In genomic region chr14:68394113-68394718, GRCh38 we compare ENCODE assay signal across 11 cellular contexts.
DNase-seq lines count a peak whose midpoint lies in the region; ATAC-seq and TF ChIP-seq lines count a peak whose summit lies in the region.
"Had no signal": no experiment of that assay in that cellular context is flagged by ENCODE, and none has a peak within 500 bp of the region (broad histone marks: within the 10 kb centered on the region; RNA-seq: fewer than 3 reads in every experiment).

No MANE protein-coding gene starts in this region.

- POLR2A ChIA-PET in Panc1 (lab: Charles Lee): no interaction called here

- H3K27ac ChIP-seq in Panc1 (ENCODE audit: low read length) (peak overlapping the region; percentile 29; the same call in 1 of the 2 replicates), ectodermal cell (ENCODE audit: insufficient read depth, low read depth, low read length, poor library complexity, severe bottlenecking) (peak overlapping the region; percentile 75), temporal lobe (ENCODE audit: low read depth, low read length) (peak overlapping the region; percentile 40), body of pancreas (no peak overlapping the region)

- intact Hi-C loops in Panc1 (cut with micrococcal nuclease; ENCODE audit: unreplicated experiment) (no loop called here), body of pancreas (cut with DNase I) (no loop called here)

- BruUV-seq in Panc1 (replicated peaks; lab: Mats Ljungman, UMichigan): no TSS peak

- no peak for TF ChIP-seq POLR2A in body of pancreas (IDR thresholded peaks at IDR 0.05)

- peak overlapping the region; percentile 97 to 98 (median 97) for H3K27ac Mint-ChIP-seq in nephron
- H3K27ac Mint-ChIP-seq in stimulated activated naive CD8-positive, alpha-beta T cell treated with anti-CD3 and anti-CD28 coated beads, Interleukin-15, amount 100 ng/mL, for 72 hours: peak overlapping the region in 1 of 2 donors; percentile 7

- peak overlapping the region in 1 of 3 experiments; percentile 12 for H3K4me3 Mint-ChIP-seq in nephron
- no peak overlapping the region for H3K4me3 Mint-ChIP-seq in stimulated activated naive CD8-positive, alpha-beta T cell treated with anti-CD3 and anti-CD28 coated beads, Interleukin-15, amount 100 ng/mL, for 72 hours
- H3K4me3 Mint-ChIP-seq: CD4-positive, CD25-positive, alpha-beta regulatory T cell had no signal

- DNase-seq in Panc1 (ENCODE audit: low read depth, low spot score) (no peak), DMS53 (lab: John Stamatoyannopoulos, UW) (no peak), medulla oblongata (ENCODE audit: extremely low spot score) (no peak), body of pancreas (no peak)
- DNase-seq in stimulated activated naive CD8-positive, alpha-beta T cell treated with anti-CD3 and anti-CD28 coated beads, Interleukin-15, amount 100 ng/mL, for 72 hours: no peak
- DNase-seq: CD4-positive, CD25-positive, alpha-beta regulatory T cell; SHP77 treated with DMSO at 0.1 percent for 48 hours had no signal

- no peaks in the 10 kb centered on the region for H3K36me3 ChIP-seq in Panc1 (ENCODE audit: control insufficient read depth, insufficient read depth, low read length)
- no peaks in the 10 kb centered on the region for H3K36me3 ChIP-seq in ectodermal cell (ENCODE audit: control insufficient read depth, insufficient read depth, low read length)
- no peaks in the 10 kb centered on the region for H3K36me3 ChIP-seq in body of pancreas (replicated peaks in 1 of 2; ENCODE audit: insufficient read depth in 1 of 2, low read depth in 2 of 2)

- TF ChIP-seq CTCF in Panc1 (IDR thresholded peaks at IDR 0.05) (no peak), nephron (IDR thresholded peaks at IDR 0.05; ENCODE audit: unreplicated experiment in 3 of 3) (no peak), body of pancreas (IDR thresholded peaks at IDR 0.05) (no peak)

- no peaks in the 10 kb centered on the region for H3K27me3 Mint-ChIP-seq in nephron (ENCODE audit: low read depth)
- no peaks in the 10 kb centered on the region for H3K27me3 Mint-ChIP-seq in stimulated activated naive CD8-positive, alpha-beta T cell treated with anti-CD3 and anti-CD28 coated beads, Interleukin-15, amount 100 ng/mL, for 72 hours
- H3K27me3 Mint-ChIP-seq: CD4-positive, CD25-positive, alpha-beta regulatory T cell had no signal

- H3K4me1 Mint-ChIP-seq in nephron: peaks cover 93% of the 10 kb centered on the region
- H3K4me1 Mint-ChIP-seq in stimulated activated naive CD8-positive, alpha-beta T cell treated with anti-CD3 and anti-CD28 coated beads, Interleukin-15, amount 100 ng/mL, for 72 hours: peaks cover 18% of the 10 kb centered on the region

- no peaks in the 10 kb centered on the region for H3K36me3 Mint-ChIP-seq in nephron (ENCODE audit: low read depth)

- ATAC-seq in Panc1 (no peak), body of pancreas (no peak)
- ATAC-seq in stimulated activated naive CD8-positive, alpha-beta T cell treated with anti-CD3 and anti-CD28 coated beads, Interleukin-15, amount 100 ng/mL, for 72 hours: no peak
- ATAC-seq: K562 had no signal

- in situ Hi-C loops in Panc1 (cut with HindIII; ENCODE audit: low pct_unique_long_range_greater_than_20kb, low sequenced_read_pairs): no loop called here

- 90 to 92% methylated on average over 5 of the region's 5 CpGs for WGBS in ectodermal cell, 2 experiments
- 89% methylated on average over 5 of the region's 5 CpGs for WGBS in body of pancreas, 2 donors

- H3K27me3 ChIP-seq in Panc1 (ENCODE audit: control insufficient read depth, insufficient read depth, low read length) (no peaks in the 10 kb centered on the region), ectodermal cell (ENCODE audit: control insufficient read depth, insufficient read depth, low read length, poor library complexity, severe bottlenecking) (no peaks in the 10 kb centered on the region), body of pancreas (no peaks in the 10 kb centered on the region)

- no peaks in the 10 kb centered on the region; the same call in 1 of the 2 replicates for H3K4me1 ChIP-seq in Panc1 (ENCODE audit: control insufficient read depth, insufficient read depth, low read length)
- H3K4me1 ChIP-seq in ectodermal cell (ENCODE audit: control insufficient read depth, insufficient read depth, low read length): peaks cover 49% of the 10 kb centered on the region
- peaks cover 5% of the 10 kb centered on the region for H3K4me1 ChIP-seq in body of pancreas

- CTCF ChIA-PET in Panc1 (lab: Charles Lee): no interaction called here

- no peaks in the 10 kb centered on the region for H3K9me3 Mint-ChIP-seq in nephron
- H3K9me3 Mint-ChIP-seq in stimulated activated naive CD8-positive, alpha-beta T cell treated with anti-CD3 and anti-CD28 coated beads, Interleukin-15, amount 100 ng/mL, for 72 hours: no peaks in the 10 kb centered on the region

- H3K4me3 ChIP-seq in Panc1 (ENCODE audit: low read depth in 2 of 2, low read length in 2 of 2) (no peak overlapping the region), ectodermal cell (ENCODE audit: insufficient read depth, low read depth, low read length) (no peak overlapping the region), body of pancreas (no peak overlapping the region)
- H3K4me3 ChIP-seq: K562 had no signal

- H3K9me3 ChIP-seq in Panc1 (ENCODE audit: control insufficient read depth, insufficient read depth, low read depth, low read length) (no peaks in the 10 kb centered on the region), ectodermal cell (ENCODE audit: control insufficient read depth, low read length) (no peaks in the 10 kb centered on the region), body of pancreas (no peaks in the 10 kb centered on the region)

Comparison
In these comparisons a context has a peak if more than half of its experiments do, and no peak if none do; other contexts are left out.
1. H3K27ac ChIP-seq: peak in Panc1 (single experiment), ectodermal cell (single experiment) and temporal lobe (single experiment); none in body of pancreas (0 of 4).